In genomic region chr4:152460488-152460887, GRCh38 we compare ENCODE assay signal across 10 cellular contexts.
A peak's percentile ranks its signal among the peaks of the same experiment; 100 is the strongest.
DNase-seq lines count a peak whose midpoint lies in the region; ATAC-seq, FAIRE-seq and TF ChIP-seq lines count a peak whose summit lies in the region.
"Had no signal": no experiment of that assay in that cellular context is flagged by ENCODE, and none has a peak within 500 bp of the region (broad histone marks: within the 10 kb centered on the region; RNA-seq: fewer than 3 reads in every experiment).

No MANE protein-coding gene starts in this region.

- no peak overlapping the region for H3K4me3 ChIP-seq in KMS-11 (IDR thresholded peaks at IDR 0.05; ENCODE audit: insufficient read depth, low read depth, low read length)
- no peak overlapping the region for H3K4me3 ChIP-seq in K562
- H3K4me3 ChIP-seq: esophagus squamous epithelium had no signal

- peak; percentile 75 to 80 for TF ChIP-seq RAD21 in K562 (CRISPR knock-in tag; conservative IDR thresholded peaks at IDR 0.05 in 1 of 2, IDR thresholded peaks at IDR 0.05 in 1 of 2)

- intact Hi-C loops in K562 (cut with micrococcal nuclease): loop anchor here (5.0 to 10.0 kb wide), 2 partner anchors 37 to 664 kb away; no protein-coding TSS in a partner anchor

- TF ChIP-seq EP300 in K562 (IDR thresholded peaks at IDR 0.05; ENCODE audit: low read length): no peak

- no TSS peak for BruUV-seq in K562 (replicated peaks; lab: Mats Ljungman, UMichigan)

- H3K36me3 ChIP-seq in KMS-11 (ENCODE audit: insufficient read depth) (no peaks in the 10 kb centered on the region), K562 (ENCODE audit: control insufficient read depth, insufficient read depth, low read length) (no peaks in the 10 kb centered on the region)
- H3K36me3 ChIP-seq: esophagus squamous epithelium had no signal

- no peaks in the 10 kb centered on the region for H3K9me3 Mint-ChIP-seq in osteocyte (ENCODE audit: unreplicated experiment)

- WGBS in K562 (ENCODE audit: insufficient coverage, low coverage, missing lambda C conversion rate): 18% methylated on average over 1 of the region's 1 CpG

- peak; percentile 40; the same call in 1 of the 2 replicates for TF ChIP-seq CTCF in KMS-11 (conservative IDR thresholded peaks at IDR 0.05; ENCODE audit: low read depth, low read length)
- peak; percentile 7 to 55 (median 24); a peak in 2 of 6 replicates for TF ChIP-seq CTCF in K562 (IDR thresholded peaks at IDR 0.05 in 2 of 3, conservative IDR thresholded peaks at IDR 0.05 in 1 of 3; ENCODE audit: insufficient read depth in 2 of 3, low read depth in 1 of 3, low read length in 3 of 3)
- TF ChIP-seq CTCF in osteocyte (IDR thresholded peaks at IDR 0.05): peak; percentile 24

- peaks cover 8% of the 10 kb centered on the region for H3K4me1 Mint-ChIP-seq in osteocyte (ENCODE audit: unreplicated experiment)

- peaks cover 69% of the 10 kb centered on the region; the same call in 1 of the 2 replicates for H3K79me2 ChIP-seq in KMS-11 (ENCODE audit: insufficient read depth, low read depth)
- peaks cover 27% of the 10 kb centered on the region; the same call in 2 of the 3 replicates for H3K79me2 ChIP-seq in K562 (ENCODE audit: control insufficient read depth, insufficient read depth, low read length)

- peak overlapping the region; percentile 13; the same call in 1 of the 2 replicates for H3K4me2 ChIP-seq in KMS-11
- no peak overlapping the region for H3K4me2 ChIP-seq in K562 (ENCODE audit: insufficient read depth, low read length)

- H3K27ac ChIP-seq in KMS-11 (no peak overlapping the region), K562 (ENCODE audit: extremely low read depth, low read depth, low read length) (no peak overlapping the region)
- H3K27ac ChIP-seq: esophagus squamous epithelium had no signal

- no peak overlapping the region for H3K27ac Mint-ChIP-seq in osteocyte (ENCODE audit: unreplicated experiment)

- no peak overlapping the region for H3K9ac ChIP-seq in KMS-11
- no peak overlapping the region for H3K9ac ChIP-seq in K562 (ENCODE audit: insufficient read depth in 1 of 2, low read depth in 2 of 2, low read length in 2 of 2)

- POLR2A ChIA-PET in K562 (lab: Yijun Ruan, JAX): interaction anchor here (0.5 kb wide), 1 partner anchor 37 kb away, joined by 3 read pairs; no protein-coding TSS in a partner anchor

- H3K4me1 ChIP-seq in KMS-11 (ENCODE audit: low read depth, poor library complexity, severe bottlenecking) (peaks cover 58% of the 10 kb centered on the region), K562 (replicated peaks in 1 of 2; ENCODE audit: control insufficient read depth in 2 of 2, insufficient read depth in 2 of 2, low read length in 2 of 2) (no peaks in the 10 kb centered on the region; a peak in 4 of 5 replicates)

- H4K20me1 ChIP-seq in KMS-11 (ENCODE audit: insufficient read depth) (peaks cover 10% of the 10 kb centered on the region; the same call in 1 of the 2 replicates), K562 (replicated peaks; ENCODE audit: control insufficient read depth, insufficient read depth, low read length) (0 out of 2 replicates have a peak, but pooled peaks cover 2% of the 10 kb centered on the region)

- no peaks in the 10 kb centered on the region for H3K9me3 ChIP-seq in K562 (replicated peaks; ENCODE audit: control insufficient read depth, insufficient read depth, low read depth, low read length)
- H3K9me3 ChIP-seq: esophagus squamous epithelium had no signal

- no peak for TF ChIP-seq POLR2A in K562 (conservative IDR thresholded peaks at IDR 0.05)

- no peak for FAIRE-seq in K562 (lab: Jason Lieb, UNC)
- FAIRE-seq: TTC549 had no signal

- H3K36me3 Mint-ChIP-seq in osteocyte (ENCODE audit: unreplicated experiment): no peaks in the 10 kb centered on the region

- in situ Hi-C loops in K562 (cut with MboI): no loop called here

- no peak overlapping the region for H3K4me3 Mint-ChIP-seq in osteocyte (ENCODE audit: unreplicated experiment)

- H3K27me3 Mint-ChIP-seq in osteocyte (ENCODE audit: unreplicated experiment): no peaks in the 10 kb centered on the region

- peak; percentile 60 for ATAC-seq in K562
- ATAC-seq in GM19324 (IDR thresholded peaks at IDR 0.05; ENCODE audit: low FRiP score, unreplicated experiment): no peak

- H2AFZ ChIP-seq in KMS-11 (ENCODE audit: low read depth): no peak overlapping the region
- H2AFZ ChIP-seq in K562 (ENCODE audit: low read depth, low read length): no peak overlapping the region

- H3K27me3 ChIP-seq in KMS-11 (ENCODE audit: insufficient read depth, low read depth) (no peaks in the 10 kb centered on the region), K562 (ENCODE audit: control insufficient read depth in 2 of 2, insufficient read depth in 2 of 2, low read length in 2 of 2) (no peaks in the 10 kb centered on the region)
- H3K27me3 ChIP-seq: esophagus squamous epithelium had no signal

- H3K9me1 ChIP-seq in K562 (ENCODE audit: control insufficient read depth, insufficient read depth, low read length): no peaks in the 10 kb centered on the region

- DNase-seq in NCI-H2171 treated with DMSO at 0.1 percent for 48 hours (lab: John Stamatoyannopoulos, UW) (peak; percentile 24), NCI-H2171 (lab: John Stamatoyannopoulos, UW) (no peak), K562 (ENCODE audit: extremely low read depth in 1 of 4, low spot score in 3 of 4) (peak in 1 of 4 experiments; percentile 15), osteocyte (ENCODE audit: extremely low spot score, unreplicated experiment) (no peak), iPS-NIHi11 (ENCODE audit: low spot score) (no peak)
- no peak for DNase-seq in stimulated activated naive CD4-positive, alpha-beta T cell (lab: John Stamatoyannopoulos, UW)
- DNase-seq: esophagus squamous epithelium had no signal

- CTCF ChIA-PET in K562 (lab: Yijun Ruan, JAX; ENCODE audit: low intra/inter-chr PET ratio): interaction anchor here (0.6 to 1.8 kb wide), 2 partner anchors 178 to 275 kb away, joined by 4 to 6 read pairs; no protein-coding TSS in a partner anchor

TF ChIP-seq in K562, 482 proteins besides CTCF, POLR2A, EP300 and RAD21 (continues in another document):
- no peak for TF ChIP-seq ZNF41 (CRISPR knock-in tag; conservative IDR thresholded peaks at IDR 0.05)
- TF ChIP-seq ZNF518B (CRISPR knock-in tag; IDR thresholded peaks at IDR 0.05): no peak
- peak; percentile 31; the same call in 1 of the 2 replicates for TF ChIP-seq DEAF1 (CRISPR knock-in tag; IDR thresholded peaks at IDR 0.05)
- peak; percentile 66; the same call in 1 of the 2 replicates for TF ChIP-seq IRF9 (tag; IDR thresholded peaks at IDR 0.05)
- TF ChIP-seq ATF4 (CRISPR knock-in tag; IDR thresholded peaks at IDR 0.05): 0 out of 2 replicates have a peak, but pooled peaks have one; percentile 11
- peak; percentile 91 for TF ChIP-seq CEBPG (CRISPR knock-in tag; IDR thresholded peaks at IDR 0.05)
- peak; percentile 94 to 96 for TF ChIP-seq CEBPG (tag; conservative IDR thresholded peaks at IDR 0.05 in 1 of 2, IDR thresholded peaks at IDR 0.05 in 1 of 2)
- TF ChIP-seq CEBPB (tag; IDR thresholded peaks at IDR 0.05): peak; percentile 95
